Comparison of ENCODE assay signal across 22 cellular contexts in genomic region chr12:68939500-68939899, GRCh38.
"Had no signal": no experiment of that assay in that cellular context is flagged by ENCODE, and none has a peak within 500 bp of the region (broad histone marks: within the 10 kb centered on the region; RNA-seq: fewer than 3 reads in every experiment).

No MANE protein-coding gene starts in this region.

- DNase-seq: activated CD8-positive, alpha-beta memory T cell treated with anti-CD3 and anti-CD28 coated beads for 24 hours; activated CD8-positive, alpha-beta memory T cell treated with anti-CD3 and anti-CD28 coated beads, Interleukin-2, amount 50 U/mL, for 48 hours; activated naive CD4-positive, alpha-beta T cell treated with Interleukin-2 at 50 U/mL for 16 hours; activated naive CD8-positive, alpha-beta T cell treated with anti-CD3 and anti-CD28 coated beads for 36 hours; activated T-cell treated with anti-CD3 and anti-CD28 coated beads, Interleukin-2, amount 50 U/mL, for 4 hours; amygdala; cerebellar nuclear complex; erythroblast; glutamatergic neuron; hippocampal formation; mesenchymal stem cell; nephron progenitor cell; right cardiac atrium; stimulated activated CD4-positive, alpha-beta T cell treated with anti-CD3 and anti-CD28 coated beads, Interleukin-15, amount 100 ng/mL, for 24 hours; stomach; T-cell; transverse colon; uterus had no signal

- H3K9me3 ChIP-seq: stomach, transverse colon, uterus had no signal

- H3K36me3 Mint-ChIP-seq: activated naive CD8-positive, alpha-beta T cell treated with anti-CD3 and anti-CD28 coated beads for 36 hours; stimulated activated memory B cell treated with anti-CD40 and anti-IgM and Interleukin-4, amounts not matched to agents 10 μg/mL and 1 μg/mL and 100 μg/mL, for 72 hours; T-cell had no signal

- H3K27ac Mint-ChIP-seq: activated naive CD8-positive, alpha-beta T cell treated with anti-CD3 and anti-CD28 coated beads for 36 hours; activated T-helper 2 cell treated with anti-CD3 and anti-CD28 coated beads, Interferon-gamma antibody, Interleukin-2, Interleukin-4, amounts not matched to agents 10 μg/mL and 5 μg/mL and 100 μg/mL, durations not matched to agents 14 hours and 24 hours and 36 hours; nephron progenitor cell; stimulated activated memory B cell treated with anti-CD40 and anti-IgM and Interleukin-4, amounts not matched to agents 10 μg/mL and 1 μg/mL and 100 μg/mL, for 72 hours; T-cell had no signal

- H3K36me3 ChIP-seq: stomach, transverse colon, uterus had no signal

- H3K79me2 ChIP-seq: parathyroid adenoma had no signal

- H3K4me1 Mint-ChIP-seq: activated naive CD8-positive, alpha-beta T cell treated with anti-CD3 and anti-CD28 coated beads for 36 hours; nephron progenitor cell; stimulated activated memory B cell treated with anti-CD40 and anti-IgM and Interleukin-4, amounts not matched to agents 10 μg/mL and 1 μg/mL and 100 μg/mL, for 72 hours; T-cell had no signal

- H3K9me3 Mint-ChIP-seq: activated naive CD8-positive, alpha-beta T cell treated with anti-CD3 and anti-CD28 coated beads for 36 hours; activated T-cell treated with anti-CD3 and anti-CD28 coated beads, Interleukin-2, amount 50 U/mL, for 4 hours; activated T-helper 2 cell treated with anti-CD3 and anti-CD28 coated beads, Interferon-gamma antibody, Interleukin-2, Interleukin-4, amounts not matched to agents 10 μg/mL and 5 μg/mL and 100 μg/mL, durations not matched to agents 14 hours and 24 hours and 36 hours; nephron progenitor cell; stimulated activated memory B cell treated with anti-CD40 and anti-IgM and Interleukin-4, amounts not matched to agents 10 μg/mL and 1 μg/mL and 100 μg/mL, for 72 hours; T-cell had no signal

- H2AFZ ChIP-seq: parathyroid adenoma had no signal

- H3K27me3 ChIP-seq: stomach, uterus had no signal

- H3K4me3 ChIP-seq: smooth muscle cell, stomach, transverse colon, uterus had no signal

- H3K4me2 ChIP-seq: smooth muscle cell had no signal

- H3K9ac ChIP-seq: parathyroid adenoma had no signal

- H3K27ac ChIP-seq: parathyroid adenoma, stomach, transverse colon, uterus had no signal

- H3K4me3 Mint-ChIP-seq: activated naive CD8-positive, alpha-beta T cell treated with anti-CD3 and anti-CD28 coated beads for 36 hours; activated T-cell treated with anti-CD3 and anti-CD28 coated beads, Interleukin-2, amount 50 U/mL, for 4 hours; nephron progenitor cell; stimulated activated memory B cell treated with anti-CD40 and anti-IgM and Interleukin-4, amounts not matched to agents 10 μg/mL and 1 μg/mL and 100 μg/mL, for 72 hours; T-cell had no signal

- H3K4me1 ChIP-seq: parathyroid adenoma, uterus had no signal
